ENCODE assay signal across 15 cellular contexts in the genomic region with DNA sequence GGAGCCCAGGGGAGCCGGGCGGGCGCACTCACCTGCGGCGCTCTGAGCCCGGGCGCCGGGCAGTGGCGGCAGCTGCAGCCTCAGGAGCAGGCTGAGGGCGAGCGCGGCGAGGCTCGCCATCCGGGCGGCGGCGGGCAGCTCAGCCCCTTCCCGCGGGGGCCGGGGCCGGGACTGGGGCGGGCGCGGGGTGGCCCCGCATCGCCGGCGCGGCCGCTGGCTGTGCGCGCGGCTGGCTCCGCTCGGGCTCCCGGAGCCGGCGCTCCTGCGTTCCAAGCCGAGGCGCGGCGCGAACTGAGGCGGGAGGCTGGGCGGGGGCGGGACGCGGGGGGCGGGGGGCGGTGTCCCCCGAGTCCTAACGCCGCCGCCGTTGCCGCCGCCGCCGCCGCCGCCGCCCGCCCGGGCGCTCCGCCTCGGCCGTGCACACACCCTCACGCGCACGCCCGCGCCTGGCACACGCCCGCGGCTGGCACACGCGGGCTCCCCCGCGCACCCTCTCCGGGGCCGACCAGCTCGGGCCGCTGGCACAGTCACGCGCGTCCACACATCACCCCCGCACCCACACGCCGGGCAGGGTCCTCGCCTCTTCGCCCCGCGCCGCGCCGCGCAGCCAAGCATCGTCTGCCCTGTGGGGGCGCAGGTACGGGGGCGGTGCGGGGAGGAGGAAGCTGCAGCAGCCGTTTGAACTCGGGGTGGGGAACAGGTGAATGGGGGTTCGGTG. TPM values are rescaled to one million over a fixed set of nuclear protein-coding genes. Genes with fewer than 3 reads are reported as not detected.
DNase-seq lines count a peak whose midpoint lies in the region; TF ChIP-seq lines count a peak whose summit lies in the region.
"Had no signal": no experiment of that assay in that cellular context is flagged by ENCODE, and none has a peak within 500 bp of the region (broad histone marks: within the 10 kb centered on the region; RNA-seq: fewer than 3 reads in every experiment).

TSS of gene PTPRT (minus strand) at position 293 of the 718 bp plus-strand sequence. CDS start at position 120, 173 bp downstream.

- no peak within 1 kb of the TSS for H3K27ac ChIP-seq in ascending aorta
- H3K27ac ChIP-seq in stomach, result no peak within 1 kb of the TSS
- H3K27ac ChIP-seq: VCaP had no signal

- no peak for TF ChIP-seq CTCF in ascending aorta (IDR thresholded peaks at IDR 0.05)
- TF ChIP-seq CTCF in stomach (IDR thresholded peaks at IDR 0.05), result no peak
- no peak for TF ChIP-seq CTCF in osteocyte (IDR thresholded peaks at IDR 0.05)

- TF ChIP-seq EP300 in stomach (IDR thresholded peaks at IDR 0.05), result no peak

- H3K36me3 Mint-ChIP-seq in osteocyte (ENCODE audit: unreplicated experiment), result no peaks in the 10 kb centered on the region
- no peaks in the 10 kb centered on the region for H3K36me3 Mint-ChIP-seq in activated CD4-positive, alpha-beta T cell treated with anti-CD3 and anti-CD28 coated beads, Interleukin-2, amount 10 ng/mL, durations not matched to agents 7 days and 5 days (ENCODE audit: low read depth)
- H3K36me3 Mint-ChIP-seq: naive thymus-derived CD8-positive, alpha-beta T cell had no signal

- CTCF ChIA-PET in activated CD4-positive, alpha-beta T cell treated with anti-CD3 and anti-CD28 coated beads, Interleukin-2, amount 10 ng/mL, durations not matched to agents 7 days and 5 days (lab: Charles Lee), result no interaction called here

- DNase-seq in NCI-H345 (lab: John Stamatoyannopoulos, UW), result peak; percentile 43
- no peak for DNase-seq in NCI-H345 treated with DMSO at 0.1 percent for 48 hours (lab: John Stamatoyannopoulos, UW; ENCODE audit: unreplicated experiment)
- no peak for DNase-seq in ascending aorta (ENCODE audit: low spot score in 2 of 2)
- DNase-seq in left kidney (ENCODE audit: low read depth, low spot score), result peak; percentile 13
- no peak for DNase-seq in stomach
- no peak for DNase-seq in osteocyte (ENCODE audit: extremely low spot score, unreplicated experiment)
- DNase-seq in NCI-H2029 (lab: John Stamatoyannopoulos, UW), result no peak
- DNase-seq in activated CD4-positive, alpha-beta T cell treated with anti-CD3 and anti-CD28 coated beads, Interleukin-2, amount 10 ng/mL, durations not matched to agents 7 days and 5 days, result no peak
- DNase-seq: activated CD8-positive, alpha-beta memory T cell treated with anti-CD3 and anti-CD28 coated beads, Interleukin-2, amount 50 U/mL, for 4 hours; COR-L47; cortex of kidney; naive thymus-derived CD8-positive, alpha-beta T cell; NCI-H2029 treated with DMSO at 0.1 percent for 48 hours had no signal

- H3K36me3 ChIP-seq in ascending aorta (no peaks in the 10 kb centered on the region), stomach (no peaks in the 10 kb centered on the region)

- 0 to 5% (median 2%) methylated on average over 8 to 105 of the region's 108 CpGs for WGBS in stomach, 5 donors

- TF ChIP-seq POLR2A in stomach (IDR thresholded peaks at IDR 0.05), result no peak

- H3K9me3 Mint-ChIP-seq in osteocyte (ENCODE audit: unreplicated experiment), result no peaks in the 10 kb centered on the region
- no peaks in the 10 kb centered on the region for H3K9me3 Mint-ChIP-seq in activated CD4-positive, alpha-beta T cell treated with anti-CD3 and anti-CD28 coated beads, Interleukin-2, amount 10 ng/mL, durations not matched to agents 7 days and 5 days

- POLR2A ChIA-PET in activated CD4-positive, alpha-beta T cell treated with anti-CD3 and anti-CD28 coated beads, Interleukin-2, amount 10 ng/mL, durations not matched to agents 7 days and 5 days (lab: Charles Lee), result no interaction called here

- H3K9me3 ChIP-seq in ascending aorta (no peaks in the 10 kb centered on the region), stomach (no peaks in the 10 kb centered on the region)

- H3K27ac Mint-ChIP-seq in osteocyte (ENCODE audit: unreplicated experiment), result no peak within 1 kb of the TSS
- H3K27ac Mint-ChIP-seq in activated CD4-positive, alpha-beta T cell treated with anti-CD3 and anti-CD28 coated beads, Interleukin-2, amount 10 ng/mL, durations not matched to agents 7 days and 5 days, result no peak within 1 kb of the TSS

- intact Hi-C loops in ascending aorta (cut with DNase I), result loop anchor here (10.0 kb wide), 1 partner anchor 1455 kb away; no protein-coding TSS in a partner anchor
- intact Hi-C loops in stomach (cut with DNase I; ENCODE audit: low total_unique reads), result loop anchor here (10.0 kb wide), 1 partner anchor 1445 kb away; no protein-coding TSS in a partner anchor

- H3K27me3 Mint-ChIP-seq in osteocyte (ENCODE audit: unreplicated experiment), result peaks cover 36% of the 10 kb centered on the region
- peaks cover 28% of the 10 kb centered on the region for H3K27me3 Mint-ChIP-seq in activated CD4-positive, alpha-beta T cell treated with anti-CD3 and anti-CD28 coated beads, Interleukin-2, amount 10 ng/mL, durations not matched to agents 7 days and 5 days

- peaks cover 7% of the 10 kb centered on the region for H3K27me3 ChIP-seq in ascending aorta
- H3K27me3 ChIP-seq in stomach, result peaks cover 4 to 87% (median 28%) of the 10 kb centered on the region in 3 donors

- H3K4me3 Mint-ChIP-seq in osteocyte (ENCODE audit: unreplicated experiment), result no peak within 1 kb of the TSS
- H3K4me3 Mint-ChIP-seq in activated CD4-positive, alpha-beta T cell treated with anti-CD3 and anti-CD28 coated beads, Interleukin-2, amount 10 ng/mL, durations not matched to agents 7 days and 5 days, result no peak within 1 kb of the TSS

- H3K4me1 ChIP-seq in ascending aorta (peaks cover 11 to 12% of the 10 kb centered on the region in 2 donors), stomach (peaks cover 0 to 25% (median 11%) of the 10 kb centered on the region in 4 donors)

- H3K4me1 Mint-ChIP-seq in osteocyte (ENCODE audit: unreplicated experiment), result peaks cover 5% of the 10 kb centered on the region
- H3K4me1 Mint-ChIP-seq in activated CD4-positive, alpha-beta T cell treated with anti-CD3 and anti-CD28 coated beads, Interleukin-2, amount 10 ng/mL, durations not matched to agents 7 days and 5 days, result peaks cover 5% of the 10 kb centered on the region

- peak within 1 kb of the TSS; percentile 26 to 57 for H3K4me3 ChIP-seq in ascending aorta
- peak within 1 kb of the TSS; percentile 17 to 27 (median 24) for H3K4me3 ChIP-seq in stomach

RNA-seq across cellular contexts. Expression of gene PTPRT, which starts in this region (rescaled TPM):
- total RNA-seq in ascending aorta (23.5 TPM), stomach (10 to 100 TPM in 1 of 5 donors, 1 to 10 TPM in 2, not detected in 2; 1.3 to 11.6 (median 4.0) TPM), osteocyte (not detected in 2 replicates)
- polyA plus RNA-seq in stomach, result 1 to 10 TPM in 1 of 3 donors, under 1 TPM in 2; 0.05 to 2.1 (median 0.37) TPM
- total RNA-seq in activated CD4-positive, alpha-beta T cell treated with anti-CD3 and anti-CD28 coated beads, Interleukin-2, amount 10 ng/mL, durations not matched to agents 7 days and 5 days, result not detected
- total RNA-seq: naive thymus-derived CD8-positive, alpha-beta T cell had no signal
- polyA plus RNA-seq: keratinocyte; naive thymus-derived CD8-positive, alpha-beta T cell had no signal

Comparison
In these comparisons a context has a peak if more than half of its experiments do, and no peak if none do; other contexts are left out.
1. DNase-seq: peak in NCI-H345 (single experiment) and left kidney (single experiment); none in NCI-H345 treated with DMSO at 0.1 percent for 48 hours (single experiment), ascending aorta (0 of 2), stomach (single experiment), osteocyte (single experiment), NCI-H2029 (single experiment) and activated CD4-positive, alpha-beta T cell treated with anti-CD3 and anti-CD28 coated beads, Interleukin-2, amount 10 ng/mL, durations not matched to agents 7 days and 5 days (single experiment).